ENCODE assay signal across 8 cellular contexts in genomic region chr6:141677598-141678211, GRCh38.
DNase-seq lines count a peak whose midpoint lies in the region; ATAC-seq and TF ChIP-seq lines count a peak whose summit lies in the region.

No MANE protein-coding gene starts in this region.

- no peaks in the 10 kb centered on the region for H3K4me1 ChIP-seq in gastroesophageal sphincter

- no peaks in the 10 kb centered on the region for H3K9me3 Mint-ChIP-seq in activated naive CD4-positive, alpha-beta T cell treated with anti-CD3 and anti-CD28 coated beads, Interleukin-2, amount 50 U/mL, for 72 hours

- TF ChIP-seq CTCF in GM13976 (IDR thresholded peaks at IDR 0.05; ENCODE audit: borderline replicate concordance, control extremely low read depth, extremely low read depth, insufficient read depth, missing control alignments) (peak; percentile 49), HL-60 (IDR thresholded peaks at IDR 0.05; ENCODE audit: insufficient read depth, low read length) (peak; percentile 22), gastroesophageal sphincter (IDR thresholded peaks at IDR 0.05) (peak in 3 of 4 experiments; percentile 26 to 46 (median 28))

- H3K27ac ChIP-seq in HL-60 (replicated peaks) = no peak overlapping the region
- H3K27ac ChIP-seq in gastroesophageal sphincter = no peak overlapping the region

- TF ChIP-seq EP300 in gastroesophageal sphincter (IDR thresholded peaks at IDR 0.05) = no peak

- no peaks in the 10 kb centered on the region for H3K36me3 ChIP-seq in gastroesophageal sphincter

- H3K36me3 Mint-ChIP-seq in activated naive CD4-positive, alpha-beta T cell treated with anti-CD3 and anti-CD28 coated beads, Interleukin-2, amount 50 U/mL, for 72 hours = no peaks in the 10 kb centered on the region

- DNase-seq in ACHN = peak; percentile 42
- no peak for DNase-seq in GM13976 (ENCODE audit: low spot score)
- peak in 1 of 2 experiments; percentile 10 for DNase-seq in HL-60 (ENCODE audit: low read depth in 1 of 2, low spot score in 1 of 2)
- peak; percentile 49 for DNase-seq in SK-N-DZ (ENCODE audit: low spot score)
- DNase-seq in activated effector memory CD4-positive, alpha-beta T cell treated with Interleukin-2 at 50 U/mL for 16 hours = no peak
- no peak for DNase-seq in activated naive CD4-positive, alpha-beta T cell treated with Interleukin-2 at 50 U/mL for 16 hours
- no peak for DNase-seq in activated naive CD4-positive, alpha-beta T cell treated with anti-CD3 and anti-CD28 coated beads, Interleukin-2, amount 50 U/mL, for 72 hours (ENCODE audit: low spot score in 2 of 2)

- no peak for TF ChIP-seq POLR2A in gastroesophageal sphincter (IDR thresholded peaks at IDR 0.05)

- H3K27me3 ChIP-seq in HL-60 (ENCODE audit: insufficient read depth, poor library complexity, severe bottlenecking) = no peaks in the 10 kb centered on the region
- H3K27me3 ChIP-seq in gastroesophageal sphincter = no peaks in the 10 kb centered on the region

- H3K27ac Mint-ChIP-seq in activated naive CD4-positive, alpha-beta T cell treated with anti-CD3 and anti-CD28 coated beads, Interleukin-2, amount 50 U/mL, for 72 hours = no peak overlapping the region

- H3K9me3 ChIP-seq in gastroesophageal sphincter = no peaks in the 10 kb centered on the region

- no peak for ATAC-seq in gastroesophageal sphincter
- no peak for ATAC-seq in activated naive CD4-positive, alpha-beta T cell treated with anti-CD3 and anti-CD28 coated beads, Interleukin-2, amount 50 U/mL, for 72 hours

- H3K4me3 ChIP-seq in HL-60 (replicated peaks; ENCODE audit: insufficient read depth, low read length) (no peak overlapping the region), gastroesophageal sphincter (no peak overlapping the region)

- in situ Hi-C loops in ACHN (cut with HindIII; ENCODE audit: low pct_ligation_motif_present, low pct_unique_long_range_greater_than_20kb, low sequenced_read_pairs) = no loop called here
- in situ Hi-C loops in GM13976 (cut with MboI; ENCODE audit: low sequenced_read_pairs, unreplicated experiment) = loop anchor here (25.0 kb wide), 1 partner anchor 435 kb away; no protein-coding TSS in a partner anchor

- WGBS in gastroesophageal sphincter (ENCODE audit: low coverage in 1 of 2), 2 donors = 16 to 41% methylated on average over 4 of the region's 4 CpGs

Comparison
In these comparisons a context has a peak if more than half of its experiments do, and no peak if none do; other contexts are left out.
1. DNase-seq: peak in ACHN (single experiment) and SK-N-DZ (single experiment); none in GM13976 (single experiment), activated effector memory CD4-positive, alpha-beta T cell treated with Interleukin-2 at 50 U/mL for 16 hours (single experiment), activated naive CD4-positive, alpha-beta T cell treated with Interleukin-2 at 50 U/mL for 16 hours (single experiment) and activated naive CD4-positive, alpha-beta T cell treated with anti-CD3 and anti-CD28 coated beads, Interleukin-2, amount 50 U/mL, for 72 hours (0 of 2).
2. Peak in every context shown above with its lines, with median percentiles within 50 percentile points of each other: CTCF ChIP-seq.